In the genomic region with DNA sequence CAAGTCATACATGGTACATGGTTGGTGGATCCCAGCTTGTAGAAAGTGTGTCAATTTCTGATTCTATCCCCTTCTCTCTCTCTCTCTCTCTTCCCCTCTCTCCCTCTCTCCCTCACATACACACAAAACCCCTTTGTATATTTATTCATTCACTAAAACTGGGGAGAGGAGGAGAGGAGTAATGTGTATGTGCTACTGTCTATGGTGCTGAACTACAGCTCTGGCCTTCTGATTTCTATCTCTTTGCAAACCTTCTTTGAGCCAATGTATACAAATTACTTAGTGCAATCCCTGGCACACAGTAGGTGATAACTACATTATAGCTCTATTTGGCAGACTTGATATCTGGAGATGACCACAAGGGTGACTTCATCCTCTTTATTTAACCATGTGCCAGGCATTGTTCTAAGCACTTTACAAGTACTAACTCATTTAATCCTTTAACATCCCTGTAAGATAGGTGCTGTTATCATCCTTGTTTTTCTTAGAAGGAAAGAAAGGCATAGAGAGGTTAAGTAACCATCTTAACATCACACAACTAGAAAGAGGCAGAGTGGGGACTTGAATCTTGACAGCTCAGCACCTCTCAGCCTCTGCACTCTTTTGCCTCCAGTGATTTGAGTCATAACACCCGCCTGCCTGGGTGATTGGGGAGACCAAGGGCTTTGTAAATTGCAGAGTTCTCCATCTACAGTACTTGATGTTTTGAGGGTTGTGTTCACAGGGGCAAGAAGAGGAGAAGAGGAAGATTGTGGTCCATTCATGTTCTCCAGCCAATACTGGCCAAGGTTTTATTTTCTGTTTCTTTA, we compare ENCODE assay signal across 18 cellular contexts. TPM values are rescaled to one million over a fixed set of nuclear protein-coding genes. Genes with fewer than 3 reads are reported as not detected.
DNase-seq lines count a peak whose midpoint lies in the region; ATAC-seq and TF ChIP-seq lines count a peak whose summit lies in the region.
"Had no signal": no experiment of that assay in that cellular context is flagged by ENCODE, and none has a peak within 500 bp of the region (broad histone marks: within the 10 kb centered on the region; RNA-seq: fewer than 3 reads in every experiment).

No MANE protein-coding gene starts in this region.

- CTCF ChIA-PET in HEK293 (lab: Yijun Ruan, JAX): interaction anchor here (0.7 kb wide), 1 partner anchor 11 kb away, joined by 3 read pairs; no protein-coding TSS in a partner anchor

- no peaks in the 10 kb centered on the region for H3K4me1 ChIP-seq in HEK293 (ENCODE audit: control insufficient read depth, insufficient read depth, low read length)
- H3K4me1 ChIP-seq in endodermal cell (ENCODE audit: control insufficient read depth, insufficient read depth, low read length): peaks cover 4% of the 10 kb centered on the region
- H3K4me1 ChIP-seq: Peyer's patch had no signal

- H3K27me3 ChIP-seq in endodermal cell (ENCODE audit: control insufficient read depth, insufficient read depth, low read length, poor library complexity, severe bottlenecking) (peaks cover 89% of the 10 kb centered on the region), H7 (ENCODE audit: control insufficient read depth, insufficient read depth, low read length) (no peaks in the 10 kb centered on the region; the same call in 1 of the 2 replicates), dorsolateral prefrontal cortex (peaks cover 0 to 15% (median 0%) of the 10 kb centered on the region in 45 donors)
- H3K27me3 ChIP-seq: Peyer's patch had no signal

- DNase-seq in SK-MEL-5 (ENCODE audit: low read depth, low spot score): peak; percentile 9
- DNase-seq in endodermal cell: peak; percentile 47
- DNase-seq in stimulated activated effector memory CD8-positive, alpha-beta T cell treated with anti-CD3 and anti-CD28 coated beads, Interleukin-12 subunit alpha, Interleukin-12 subunit beta, amount 100 ng/mL, for 72 hours (ENCODE audit: low spot score in 2 of 2): no peak
- DNase-seq in H7: no peak
- DNase-seq in NK-92 (lab: John Stamatoyannopoulos, UW; ENCODE audit: unreplicated experiment): no peak
- no peak for DNase-seq in dorsolateral prefrontal cortex
- DNase-seq: CD8-positive, alpha-beta memory T cell; DMS79 treated with DMSO at 0.1 percent for 48 hours; HCEC 1CT; KBM-7; NCI-H1436; NCI-H2029; NCI-H510A treated with DMSO at 0.1 percent for 48 hours; NCI-H82; Peyer's patch; Right ventricle myocardium superior had no signal

- H3K27ac ChIP-seq in HEK293 (ENCODE audit: extremely low read depth, low read depth, low read length) (no peak overlapping the region), endodermal cell (ENCODE audit: low read depth, low read length) (no peak overlapping the region), dorsolateral prefrontal cortex (no peak overlapping the region)
- H3K27ac ChIP-seq: Peyer's patch had no signal

- H3K4me3 ChIP-seq in HEK293 (ENCODE audit: low read depth, low read length) (no peak overlapping the region), endodermal cell (ENCODE audit: low read length) (no peak overlapping the region), H7 (ENCODE audit: insufficient read depth, low read depth, low read length) (no peak overlapping the region), dorsolateral prefrontal cortex (no peak overlapping the region)
- H3K4me3 ChIP-seq: Peyer's patch had no signal

- in situ Hi-C loops in SK-MEL-5 (cut with HindIII; ENCODE audit: low pct_unique_long_range_greater_than_20kb, low sequenced_read_pairs): no loop called here

- H3K36me3 ChIP-seq in HEK293 (ENCODE audit: control insufficient read depth in 2 of 2, insufficient read depth in 1 of 2, low read length in 2 of 2) (no peaks in the 10 kb centered on the region), endodermal cell (ENCODE audit: control insufficient read depth, insufficient read depth, low read length) (no peaks in the 10 kb centered on the region), H7 (replicated peaks; ENCODE audit: control insufficient read depth, insufficient read depth, low read length) (no peaks in the 10 kb centered on the region)
- H3K36me3 ChIP-seq: Peyer's patch had no signal

- no peaks in the 10 kb centered on the region for H3K36me3 Mint-ChIP-seq in endodermal cell (ENCODE audit: low read depth)
- no peaks in the 10 kb centered on the region for H3K36me3 Mint-ChIP-seq in stimulated activated effector memory CD8-positive, alpha-beta T cell treated with anti-CD3 and anti-CD28 coated beads, Interleukin-12 subunit alpha, Interleukin-12 subunit beta, amount 100 ng/mL, for 72 hours
- H3K36me3 Mint-ChIP-seq: CD8-positive, alpha-beta memory T cell had no signal

- peaks cover 25% of the 10 kb centered on the region for H3K4me1 Mint-ChIP-seq in endodermal cell
- H3K4me1 Mint-ChIP-seq in stimulated activated effector memory CD8-positive, alpha-beta T cell treated with anti-CD3 and anti-CD28 coated beads, Interleukin-12 subunit alpha, Interleukin-12 subunit beta, amount 100 ng/mL, for 72 hours: peaks cover 13% of the 10 kb centered on the region
- H3K4me1 Mint-ChIP-seq: B cell had no signal

- no peak overlapping the region for H3K27ac Mint-ChIP-seq in endodermal cell
- no peak overlapping the region for H3K27ac Mint-ChIP-seq in stimulated activated effector memory CD8-positive, alpha-beta T cell treated with anti-CD3 and anti-CD28 coated beads, Interleukin-12 subunit alpha, Interleukin-12 subunit beta, amount 100 ng/mL, for 72 hours
- H3K27ac Mint-ChIP-seq: B cell had no signal

- 92% methylated on average over 1 of the region's 1 CpG; no CpG with 5 or more reads in 1 of the 2 experiments for WGBS in endodermal cell (ENCODE audit: insufficient coverage in 1 of 2, insufficient read length in 1 of 2), 2 experiments

- intact Hi-C loops in dorsolateral prefrontal cortex (cut with DNase I): no loop called here

- POLR2A ChIA-PET in HEK293 (lab: Yijun Ruan, JAX): no interaction called here

- H3K27me3 Mint-ChIP-seq in endodermal cell (ENCODE audit: insufficient read depth): peaks cover 85% of the 10 kb centered on the region

- TF ChIP-seq CTCF in HEK293 (tag by site-specific recombination; IDR thresholded peaks at IDR 0.05) (no peak), endodermal cell (conservative IDR thresholded peaks at IDR 0.05) (no peak), dorsolateral prefrontal cortex (IDR thresholded peaks at IDR 0.05 in 54 of 56, conservative IDR thresholded peaks at IDR 0.05 in 2 of 56; ENCODE audit: low read depth in 1 of 56, partially characterized antibody in 56 of 56) (no peak)

- H3K9me3 Mint-ChIP-seq in endodermal cell: no peaks in the 10 kb centered on the region
- no peaks in the 10 kb centered on the region for H3K9me3 Mint-ChIP-seq in stimulated activated effector memory CD8-positive, alpha-beta T cell treated with anti-CD3 and anti-CD28 coated beads, Interleukin-12 subunit alpha, Interleukin-12 subunit beta, amount 100 ng/mL, for 72 hours
- H3K9me3 Mint-ChIP-seq: CD8-positive, alpha-beta memory T cell had no signal

- H3K4me3 Mint-ChIP-seq in endodermal cell: no peak overlapping the region
- no peak overlapping the region for H3K4me3 Mint-ChIP-seq in stimulated activated effector memory CD8-positive, alpha-beta T cell treated with anti-CD3 and anti-CD28 coated beads, Interleukin-12 subunit alpha, Interleukin-12 subunit beta, amount 100 ng/mL, for 72 hours
- H3K4me3 Mint-ChIP-seq: B cell; CD8-positive, alpha-beta memory T cell had no signal

- H3K9me3 ChIP-seq in HEK293 (ENCODE audit: control insufficient read depth, insufficient read depth, low read depth, low read length): no peaks in the 10 kb centered on the region
- H3K9me3 ChIP-seq in endodermal cell (ENCODE audit: control insufficient read depth, low read length): no peaks in the 10 kb centered on the region
- H3K9me3 ChIP-seq: Peyer's patch had no signal

- peak; percentile 55 for ATAC-seq in stimulated activated effector memory CD8-positive, alpha-beta T cell treated with anti-CD3 and anti-CD28 coated beads, Interleukin-12 subunit alpha, Interleukin-12 subunit beta, amount 100 ng/mL, for 72 hours

- no peak overlapping the region for H3K9ac ChIP-seq in endodermal cell (ENCODE audit: extremely low read depth, low read length, poor library complexity, severe bottlenecking)

TF ChIP-seq in HEK293, 187 proteins besides CTCF, POLR2A, EP300 and RAD21:
- TF ChIP-seq BCL11B (tag by site-specific recombination; IDR thresholded peaks at IDR 0.05; ENCODE audit: low read depth) (no peak), ZNF324 (tag by site-specific recombination; IDR thresholded peaks at IDR 0.05) (no peak)
- TF ChIP-seq, protein P1, sequence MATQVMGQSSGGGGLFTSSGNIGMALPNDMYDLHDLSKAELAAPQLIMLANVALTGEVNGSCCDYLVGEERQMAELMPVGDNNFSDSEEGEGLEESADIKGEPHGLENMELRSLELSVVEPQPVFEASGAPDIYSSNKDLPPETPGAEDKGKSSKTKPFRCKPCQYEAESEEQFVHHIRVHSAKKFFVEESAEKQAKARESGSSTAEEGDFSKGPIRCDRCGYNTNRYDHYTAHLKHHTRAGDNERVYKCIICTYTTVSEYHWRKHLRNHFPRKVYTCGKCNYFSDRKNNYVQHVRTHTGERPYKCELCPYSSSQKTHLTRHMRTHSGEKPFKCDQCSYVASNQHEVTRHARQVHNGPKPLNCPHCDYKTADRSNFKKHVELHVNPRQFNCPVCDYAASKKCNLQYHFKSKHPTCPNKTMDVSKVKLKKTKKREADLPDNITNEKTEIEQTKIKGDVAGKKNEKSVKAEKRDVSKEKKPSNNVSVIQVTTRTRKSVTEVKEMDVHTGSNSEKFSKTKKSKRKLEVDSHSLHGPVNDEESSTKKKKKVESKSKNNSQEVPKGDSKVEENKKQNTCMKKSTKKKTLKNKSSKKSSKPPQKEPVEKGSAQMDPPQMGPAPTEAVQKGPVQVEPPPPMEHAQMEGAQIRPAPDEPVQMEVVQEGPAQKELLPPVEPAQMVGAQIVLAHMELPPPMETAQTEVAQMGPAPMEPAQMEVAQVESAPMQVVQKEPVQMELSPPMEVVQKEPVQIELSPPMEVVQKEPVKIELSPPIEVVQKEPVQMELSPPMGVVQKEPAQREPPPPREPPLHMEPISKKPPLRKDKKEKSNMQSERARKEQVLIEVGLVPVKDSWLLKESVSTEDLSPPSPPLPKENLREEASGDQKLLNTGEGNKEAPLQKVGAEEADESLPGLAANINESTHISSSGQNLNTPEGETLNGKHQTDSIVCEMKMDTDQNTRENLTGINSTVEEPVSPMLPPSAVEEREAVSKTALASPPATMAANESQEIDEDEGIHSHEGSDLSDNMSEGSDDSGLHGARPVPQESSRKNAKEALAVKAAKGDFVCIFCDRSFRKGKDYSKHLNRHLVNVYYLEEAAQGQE (tag by site-specific recombination; IDR thresholded peaks at IDR 0.05): peak; percentile 89

RNA-seq across cellular contexts. Expression of gene RPH3A, which starts 21.3 kb away (rescaled TPM):
- total RNA-seq in SK-MEL-5 (2014; rRNA removed; shearing (Covaris generic)): not detected in 2 replicates
- 0.40 TPM in 1 of 2 replicates, not detected in the other for polyA plus RNA-seq in SK-MEL-5 (2015; cell fraction: cytosol; rRNA removed)
- polyA plus RNA-seq in SK-MEL-5 (2015; cell fraction: nucleus; rRNA removed): 0.69 TPM in 1 of 2 replicates, not detected in the other
- total RNA-seq in endodermal cell (not detected), dorsolateral prefrontal cortex (100 to 1,000 TPM in 114 of 120 experiments, 10 to 100 TPM in 6; 68.0 to 384 (median 219) TPM)
- 0.21 TPM for polyA plus RNA-seq in endodermal cell (2013, experiment 1 of 2)
- polyA plus RNA-seq in endodermal cell (2013, experiment 2 of 2): 0.83 TPM
- total RNA-seq in H7 (2014; rRNA removed; shearing (Covaris generic)): not detected in 2 replicates
- total RNA-seq: B cell; CD8-positive, alpha-beta memory T cell; Peyer's patch; Right ventricle myocardium superior had no signal
- polyA plus RNA-seq: CD8-positive, alpha-beta memory T cell had no signal

Comparison
In these comparisons a context has a peak if more than half of its experiments do, and no peak if none do; other contexts are left out.
1. DNase-seq: peak in SK-MEL-5 (single experiment) and endodermal cell (single experiment); none in stimulated activated effector memory CD8-positive, alpha-beta T cell treated with anti-CD3 and anti-CD28 coated beads, Interleukin-12 subunit alpha, Interleukin-12 subunit beta, amount 100 ng/mL, for 72 hours (0 of 2), H7 (single experiment), NK-92 (single experiment) and dorsolateral prefrontal cortex (0 of 10).
2. RNA of gene RPH3A, which starts 21.3 kb away (total RNA-seq): 68.0 to 384 TPM in dorsolateral prefrontal cortex; not detected in endodermal cell, not detected in SK-MEL-5 and not detected in H7; every median in the first group is over 10 times any median in the second.